ENCODE assay signal across 31 cellular contexts in the genomic region with DNA sequence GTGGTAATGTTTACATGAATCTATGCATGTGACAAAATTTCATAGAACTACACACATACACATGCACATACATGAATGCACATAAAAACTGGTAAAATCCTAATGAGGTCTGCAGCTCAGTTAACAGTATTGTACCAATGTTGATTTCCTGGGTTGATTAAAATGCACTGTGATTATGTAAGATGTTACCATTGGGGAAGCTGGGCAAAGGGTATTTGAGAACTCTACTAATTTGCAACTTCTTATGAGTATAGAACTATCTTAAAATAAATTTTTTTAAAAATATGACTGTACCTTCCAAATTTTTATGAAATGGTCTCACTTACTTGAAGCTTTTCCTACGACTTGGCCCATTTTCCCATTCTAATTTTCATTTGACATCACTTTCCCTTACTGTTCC. TPM values are rescaled to one million over a fixed set of nuclear protein-coding genes. Genes with fewer than 3 reads are reported as not detected.
A peak's percentile ranks its signal among the peaks of the same experiment; 100 is the strongest.
DNase-seq lines count a peak whose midpoint lies in the region; ATAC-seq and TF ChIP-seq lines count a peak whose summit lies in the region.
"Had no signal": no experiment of that assay in that cellular context is flagged by ENCODE, and none has a peak within 500 bp of the region (broad histone marks: within the 10 kb centered on the region; RNA-seq: fewer than 3 reads in every experiment).

No MANE protein-coding gene starts in this region.

- H3K4me3 ChIP-seq in HEK293 (ENCODE audit: low read depth, low read length), result no peak overlapping the region
- no peak overlapping the region for H3K4me3 ChIP-seq in mucosa of descending colon
- H3K4me3 ChIP-seq: A549; BLaER1; BLaER1 treated with 17β-estradiol and CSF1 and Interleukin-3, amounts not matched to agents 10 nM and 100 nM had no signal

- H3K4me1 ChIP-seq in HEK293 (ENCODE audit: control insufficient read depth, insufficient read depth, low read length), result no peaks in the 10 kb centered on the region
- H3K4me1 ChIP-seq in mucosa of descending colon (ENCODE audit: low read depth), result no peaks in the 10 kb centered on the region
- H3K4me1 ChIP-seq: A549, BE2C, BLaER1, Caco-2 had no signal

- ATAC-seq in natural killer cell, result no peak
- no peak for ATAC-seq in natural killer cell treated with Interleukin-12 subunit alpha and Interleukin-12 subunit beta and Interleukin-15 and Interleukin-18, amount 100 ng/mL, for 72 hours
- ATAC-seq in mucosa of descending colon, result no peak
- ATAC-seq: A549; CD8-positive, alpha-beta T cell had no signal

- H3K9me3 Mint-ChIP-seq in natural killer cell, result peaks cover 2% of the 10 kb centered on the region in 2 donors
- H3K9me3 Mint-ChIP-seq in natural killer cell treated with Interleukin-12 subunit alpha and Interleukin-12 subunit beta and Interleukin-15 and Interleukin-18, amount 100 ng/mL, for 72 hours, result peaks cover 10% of the 10 kb centered on the region
- H3K9me3 Mint-ChIP-seq: CD4-positive, alpha-beta T cell had no signal

- POLR2A ChIA-PET in HEK293 (lab: Yijun Ruan, JAX), result no interaction called here

- H3K4me3 Mint-ChIP-seq in natural killer cell, result no peak overlapping the region
- no peak overlapping the region for H3K4me3 Mint-ChIP-seq in natural killer cell treated with Interleukin-12 subunit alpha and Interleukin-12 subunit beta and Interleukin-15 and Interleukin-18, amount 100 ng/mL, for 72 hours
- H3K4me3 Mint-ChIP-seq: B cell; CD14-positive monocyte; CD4-positive, alpha-beta memory T cell; CD4-positive, alpha-beta T cell; CD8-positive, alpha-beta memory T cell; CD8-positive, alpha-beta T cell had no signal

- intact Hi-C loops in natural killer cell (cut with micrococcal nuclease), result no loop called here
- intact Hi-C loops in mucosa of descending colon (cut with DNase I, micrococcal nuclease), result no loop called here

- no peaks in the 10 kb centered on the region for H3K9me3 ChIP-seq in HEK293 (ENCODE audit: control insufficient read depth, insufficient read depth, low read depth, low read length)
- no peaks in the 10 kb centered on the region for H3K9me3 ChIP-seq in mucosa of descending colon
- H3K9me3 ChIP-seq: A549; BE2C; BLaER1; BLaER1 treated with 17β-estradiol and CSF1 and Interleukin-3, amounts not matched to agents 10 nM and 100 nM; Caco-2 had no signal

- peaks cover 0 to 2% of the 10 kb centered on the region in 2 donors for H3K27me3 Mint-ChIP-seq in natural killer cell (ENCODE audit: low read depth in 2 of 2)
- peaks cover 7 to 10% of the 10 kb centered on the region in 2 donors for H3K27me3 Mint-ChIP-seq in natural killer cell treated with Interleukin-12 subunit alpha and Interleukin-12 subunit beta and Interleukin-15 and Interleukin-18, amount 100 ng/mL, for 72 hours
- H3K27me3 Mint-ChIP-seq: CD4-positive, alpha-beta T cell; CD4-positive, CD25-positive, alpha-beta regulatory T cell had no signal

- H3K36me3 ChIP-seq in HEK293 (ENCODE audit: control insufficient read depth in 2 of 2, insufficient read depth in 1 of 2, low read length in 2 of 2) (no peaks in the 10 kb centered on the region), mucosa of descending colon (ENCODE audit: low read depth) (no peaks in the 10 kb centered on the region)
- H3K36me3 ChIP-seq: BE2C; BLaER1; BLaER1 treated with 17β-estradiol and CSF1 and Interleukin-3, amounts not matched to agents 10 nM and 100 nM had no signal

- no peak overlapping the region for H3K27ac Mint-ChIP-seq in natural killer cell
- no peak overlapping the region for H3K27ac Mint-ChIP-seq in natural killer cell treated with Interleukin-12 subunit alpha and Interleukin-12 subunit beta and Interleukin-15 and Interleukin-18, amount 100 ng/mL, for 72 hours
- H3K27ac Mint-ChIP-seq: B cell; CD4-positive, alpha-beta memory T cell; CD4-positive, alpha-beta T cell; CD4-positive, CD25-positive, alpha-beta regulatory T cell; CD8-positive, alpha-beta memory T cell; CD8-positive, alpha-beta T cell had no signal

- no peak overlapping the region for H3K27ac ChIP-seq in HEK293 (ENCODE audit: extremely low read depth, low read depth, low read length)
- H3K27ac ChIP-seq: 22Rv1; A549; BLaER1; BLaER1 treated with 17β-estradiol and CSF1 and Interleukin-3, amounts not matched to agents 10 nM and 100 nM; C4-2B had no signal

- H3K36me3 Mint-ChIP-seq in natural killer cell, result no peaks in the 10 kb centered on the region
- H3K36me3 Mint-ChIP-seq in natural killer cell treated with Interleukin-12 subunit alpha and Interleukin-12 subunit beta and Interleukin-15 and Interleukin-18, amount 100 ng/mL, for 72 hours, result no peaks in the 10 kb centered on the region
- H3K36me3 Mint-ChIP-seq: CD4-positive, alpha-beta memory T cell; CD4-positive, CD25-positive, alpha-beta regulatory T cell; CD8-positive, alpha-beta memory T cell; CD8-positive, alpha-beta T cell had no signal

- H3K4me1 Mint-ChIP-seq in natural killer cell, result no peaks in the 10 kb centered on the region
- H3K4me1 Mint-ChIP-seq in natural killer cell treated with Interleukin-12 subunit alpha and Interleukin-12 subunit beta and Interleukin-15 and Interleukin-18, amount 100 ng/mL, for 72 hours (ENCODE audit: low read depth in 2 of 2), result no peaks in the 10 kb centered on the region
- H3K4me1 Mint-ChIP-seq: B cell; CD4-positive, alpha-beta memory T cell; CD4-positive, CD25-positive, alpha-beta regulatory T cell; CD8-positive, alpha-beta memory T cell had no signal

- CTCF ChIA-PET in HEK293 (lab: Yijun Ruan, JAX), result interaction anchor here (0.6 to 0.8 kb wide), 2 partner anchors 725 to 1169 kb away, joined by 3 read pairs; no protein-coding TSS in a partner anchor

- DNase-seq in natural killer cell, result no peak
- no peak for DNase-seq in natural killer cell treated with Interleukin-12 subunit alpha and Interleukin-12 subunit beta and Interleukin-15 and Interleukin-18, amount 100 ng/mL, for 72 hours (ENCODE audit: low spot score)
- DNase-seq in mucosa of descending colon, result no peak
- DNase-seq: 8988T; ACHN; AML-193; BE2C; C1 segment of cervical spinal cord; Caco-2; Calu3; CD4-positive, alpha-beta memory T cell; CD4-positive, alpha-beta T cell; CD4-positive, CD25-positive, alpha-beta regulatory T cell; CD8-positive, alpha-beta memory T cell; CD8-positive, alpha-beta T cell; COR-L47; DMS 273 treated with DMSO at 0.1 percent for 48 hours; DMS153; DMS53; DMS79; DMS79 treated with DMSO at 0.1 percent for 48 hours; DND-41; EL had no signal

- TF ChIP-seq CTCF in natural killer cell (IDR thresholded peaks at IDR 0.05) (peak; percentile 6), HEK293 (tag by site-specific recombination; IDR thresholded peaks at IDR 0.05) (no peak), mucosa of descending colon (IDR thresholded peaks at IDR 0.05) (no peak)

TF ChIP-seq in HEK293, 187 proteins besides CTCF, POLR2A, EP300 and RAD21:
- TF ChIP-seq ZNF529 (tag by site-specific recombination; IDR thresholded peaks at IDR 0.05; ENCODE audit: insufficient replicate concordance) (peak; percentile 95), GLI2 (tag by site-specific recombination; IDR thresholded peaks at IDR 0.05; ENCODE audit: borderline replicate concordance, low read depth) (no peak)

RNA-seq across cellular contexts. Expression of a gene that starts 43.4 kb away (rescaled TPM):
- total RNA-seq in natural killer cell, result 10 to 100 TPM; 22.9 to 23.8 (median 22.9) TPM
- 1 to 10 TPM; 1.5 to 8.6 TPM for total RNA-seq in natural killer cell treated with Interleukin-12 subunit alpha and Interleukin-12 subunit beta and Interleukin-15 and Interleukin-18, amount 100 ng/mL, for 72 hours
- 10 to 100 TPM; 26.3 to 30.4 (median 29.5) TPM for total RNA-seq in mucosa of descending colon
